15 cellular contexts compared by ENCODE assay signal in the genomic region with DNA sequence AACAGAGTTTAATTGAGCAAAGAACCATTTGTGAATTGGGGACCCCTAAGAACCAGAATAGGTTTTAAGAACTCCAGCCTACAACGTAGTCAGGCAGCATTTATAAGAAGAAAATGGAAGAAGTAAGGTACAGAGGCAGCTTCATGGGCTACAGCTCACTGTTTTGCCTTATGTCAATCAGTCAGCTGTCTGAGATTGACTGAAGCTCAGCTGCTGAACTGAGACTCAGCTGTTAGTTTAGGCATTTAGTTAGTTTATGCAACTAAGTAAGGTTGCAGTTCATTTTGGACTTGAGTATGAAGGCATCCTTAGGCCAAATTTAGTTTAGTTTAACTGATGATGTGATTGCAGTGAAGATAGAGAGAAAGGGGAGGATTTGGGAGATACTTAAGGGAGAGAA.
"Had no signal": no experiment of that assay in that cellular context is flagged by ENCODE, and none has a peak within 500 bp of the region (broad histone marks: within the 10 kb centered on the region; RNA-seq: fewer than 3 reads in every experiment).

No MANE protein-coding gene starts in this region.

- H3K36me3 ChIP-seq: colonic mucosa, tibial nerve, WERI-Rb-1 had no signal

- H3K36me3 Mint-ChIP-seq: activated naive CD4-positive, alpha-beta T cell treated with anti-CD3 and anti-CD28 coated beads, Interleukin-2, amount 50 U/mL, for 72 hours had no signal

- H3K27ac Mint-ChIP-seq: activated CD8-positive, alpha-beta T cell treated with anti-CD3 and anti-CD28 coated beads for 36 hours; activated naive CD4-positive, alpha-beta T cell treated with anti-CD3 and anti-CD28 coated beads, Interleukin-2, amount 50 U/mL, for 72 hours; nephron; stimulated activated effector memory CD8-positive, alpha-beta T cell treated with anti-CD3 and anti-CD28 coated beads, Interleukin-12 subunit alpha, Interleukin-12 subunit beta, amount 100 ng/mL, for 72 hours; T-helper 17 cell had no signal

- H3K27me3 ChIP-seq: body of pancreas, colonic mucosa, sigmoid colon, tibial nerve had no signal

- H3K27me3 Mint-ChIP-seq: activated CD8-positive, alpha-beta T cell treated with anti-CD3 and anti-CD28 coated beads for 36 hours; T-helper 17 cell had no signal

- H3K4me3 ChIP-seq: body of pancreas, colonic mucosa, sigmoid colon, tibial nerve had no signal

- H3K27ac ChIP-seq: colonic mucosa, WERI-Rb-1 had no signal

- H3K4me3 Mint-ChIP-seq: activated CD8-positive, alpha-beta T cell treated with anti-CD3 and anti-CD28 coated beads for 36 hours; nephron; stimulated activated effector memory CD8-positive, alpha-beta T cell treated with anti-CD3 and anti-CD28 coated beads, Interleukin-12 subunit alpha, Interleukin-12 subunit beta, amount 100 ng/mL, for 72 hours; T-helper 17 cell had no signal

- H3K9me3 Mint-ChIP-seq: activated CD8-positive, alpha-beta T cell treated with anti-CD3 and anti-CD28 coated beads for 36 hours; activated naive CD4-positive, alpha-beta T cell treated with anti-CD3 and anti-CD28 coated beads, Interleukin-2, amount 50 U/mL, for 72 hours; nephron; stimulated activated effector memory CD8-positive, alpha-beta T cell treated with anti-CD3 and anti-CD28 coated beads, Interleukin-12 subunit alpha, Interleukin-12 subunit beta, amount 100 ng/mL, for 72 hours had no signal

- H3K9me3 ChIP-seq: body of pancreas, colonic mucosa, sigmoid colon, tibial nerve had no signal

- DNase-seq: activated gamma-delta T cell; activated T-cell treated with anti-CD3 and anti-CD28 coated beads, Interleukin-2, amount 50 U/mL, for 48 hours; colonic mucosa; islet precursor cell; mammary epithelial cell; sigmoid colon; stimulated activated CD4-positive, alpha-beta T cell treated with anti-CD3 and anti-CD28 coated beads, Interleukin-12 subunit alpha, Interleukin-12 subunit beta, amount 100 ng/mL, for 4 hours; T-helper 17 cell had no signal
